Comparison of ENCODE assay signal across 8 cellular contexts in the genomic region with DNA sequence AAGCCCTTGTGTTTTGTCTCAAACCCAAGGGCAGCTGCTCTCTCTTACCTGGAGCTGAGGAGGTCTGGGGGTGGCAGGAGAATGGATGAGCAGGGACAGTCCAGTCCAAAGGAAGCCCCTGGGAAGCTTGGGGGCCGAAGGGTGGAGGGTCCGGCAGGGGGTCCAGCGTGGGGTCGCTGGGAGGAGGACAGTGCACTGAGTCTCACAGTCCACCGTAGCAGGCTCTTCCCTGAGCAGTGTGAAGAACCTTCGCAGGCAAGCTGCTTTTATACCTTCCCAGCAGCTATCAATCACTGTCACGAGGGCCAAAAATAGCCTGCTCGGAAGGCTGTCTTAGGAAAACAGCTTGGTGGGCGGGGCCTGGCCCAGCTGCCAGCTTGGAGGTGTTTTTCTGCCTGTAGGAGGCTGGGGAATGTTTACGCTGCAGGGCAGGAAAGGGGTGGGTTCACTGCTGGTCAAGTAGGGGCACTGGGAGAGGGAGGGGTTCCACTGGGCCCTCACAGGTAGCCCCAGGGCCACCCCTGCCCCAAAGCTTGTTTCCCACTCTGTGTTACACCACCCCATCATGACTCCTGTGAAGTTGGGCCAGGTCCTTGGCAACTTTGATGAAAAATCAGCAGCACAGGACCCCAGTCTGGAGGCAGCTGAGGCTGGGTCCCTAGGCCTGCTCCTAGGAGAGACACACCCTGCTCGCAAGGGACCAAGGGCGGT. TPM values are rescaled to one million over a fixed set of nuclear protein-coding genes. Genes with fewer than 3 reads are reported as not detected.
DNase-seq lines count a peak whose midpoint lies in the region; ATAC-seq and TF ChIP-seq lines count a peak whose summit lies in the region.

A gene with protein sequence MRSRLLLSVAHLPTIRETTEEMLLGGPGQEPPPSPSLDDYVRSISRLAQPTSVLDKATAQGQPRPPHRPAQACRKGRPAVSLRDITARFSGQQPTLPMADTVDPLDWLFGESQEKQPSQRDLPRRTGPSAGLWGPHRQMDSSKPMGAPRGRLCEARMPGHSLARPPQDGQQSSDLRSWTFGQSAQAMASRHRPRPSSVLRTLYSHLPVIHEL (minus strand): TSS at position 240 of the 711 bp plus-strand sequence. CDS start 779 bp downstream, outside the sequence.

- intact Hi-C loops in activated CD8-positive, alpha-beta T cell treated with anti-CD3 and anti-CD28 coated beads for 36 hours (cut with micrococcal nuclease): no loop called here

- H2AFZ ChIP-seq in SK-N-SH (ENCODE audit: low read depth): peak within 1 kb of the TSS; percentile 4; the same call in 1 of the 2 replicates

- 36% methylated on average over 9 of the region's 12 CpGs for WGBS in SK-N-SH (ENCODE audit: low lambda C conversion rate)

- H3K4me3 Mint-ChIP-seq in activated CD8-positive, alpha-beta T cell treated with anti-CD3 and anti-CD28 coated beads for 36 hours: no peak within 1 kb of the TSS
- no peak within 1 kb of the TSS for H3K4me3 Mint-ChIP-seq in activated CD8-positive, alpha-beta T cell treated with anti-CD3 and anti-CD28 coated beads, Interleukin-2, amount 10 ng/mL, durations not matched to agents 7 days and 5 days

- TF ChIP-seq CTCF in activated CD8-positive, alpha-beta T cell treated with anti-CD3 and anti-CD28 coated beads for 36 hours (IDR thresholded peaks at IDR 0.05): no peak
- 0 out of 2 replicates have a peak, but pooled peaks have one; percentile 5 for TF ChIP-seq CTCF in SK-N-SH (IDR thresholded peaks at IDR 0.05)

- peak within 1 kb of the TSS; percentile 62 to 95 for H3K27ac ChIP-seq in SK-N-SH (ENCODE audit: low read depth in 2 of 2, low read length in 1 of 2)

- no peaks in the 10 kb centered on the region for H4K20me1 ChIP-seq in SK-N-SH (ENCODE audit: insufficient read depth)

- H3K9me2 ChIP-seq in SK-N-SH: no peaks in the 10 kb centered on the region

- no peaks in the 10 kb centered on the region for H3K36me3 Mint-ChIP-seq in activated CD8-positive, alpha-beta T cell treated with anti-CD3 and anti-CD28 coated beads for 36 hours (ENCODE audit: low read depth)
- no peaks in the 10 kb centered on the region for H3K36me3 Mint-ChIP-seq in activated CD8-positive, alpha-beta T cell treated with anti-CD3 and anti-CD28 coated beads, Interleukin-2, amount 10 ng/mL, durations not matched to agents 7 days and 5 days (ENCODE audit: low read depth)

- peak within 1 kb of the TSS; percentile 41 to 61 for H3K4me3 ChIP-seq in SK-N-SH (ENCODE audit: low read depth in 2 of 2, low read length in 1 of 2)

- H3K27me3 Mint-ChIP-seq in activated CD8-positive, alpha-beta T cell treated with anti-CD3 and anti-CD28 coated beads for 36 hours: no peaks in the 10 kb centered on the region
- H3K27me3 Mint-ChIP-seq in activated CD8-positive, alpha-beta T cell treated with anti-CD3 and anti-CD28 coated beads, Interleukin-2, amount 10 ng/mL, durations not matched to agents 7 days and 5 days (ENCODE audit: low read depth): no peaks in the 10 kb centered on the region

- H3F3A ChIP-seq in SK-N-SH (replicated peaks; ENCODE audit: insufficient read depth): peaks cover 20% of the 10 kb centered on the region

- H3K36me3 ChIP-seq in SK-N-SH (replicated peaks in 1 of 2; ENCODE audit: control insufficient read depth in 1 of 2, insufficient read depth in 2 of 2, low read length in 1 of 2): no peaks in the 10 kb centered on the region

- H3K27me3 ChIP-seq in SK-N-SH (ENCODE audit: insufficient read depth): no peaks in the 10 kb centered on the region

- no peak within 1 kb of the TSS for H3K27ac Mint-ChIP-seq in activated CD8-positive, alpha-beta T cell treated with anti-CD3 and anti-CD28 coated beads for 36 hours
- no peak within 1 kb of the TSS for H3K27ac Mint-ChIP-seq in activated CD8-positive, alpha-beta T cell treated with anti-CD3 and anti-CD28 coated beads, Interleukin-2, amount 10 ng/mL, durations not matched to agents 7 days and 5 days

- H3K4me1 ChIP-seq in SK-N-SH (ENCODE audit: control insufficient read depth in 1 of 2, insufficient read depth in 2 of 2, low read depth in 1 of 2, low read length in 1 of 2): peaks cover 38 to 65% of the 10 kb centered on the region in 2 experiments; a peak in 3 of 4 replicates

- H3K4me2 ChIP-seq in SK-N-SH: peak within 1 kb of the TSS; percentile 85

- no peak for TF ChIP-seq RAD21 in SK-N-SH (IDR thresholded peaks at IDR 0.05; ENCODE audit: low read length)

- ATAC-seq in activated CD8-positive, alpha-beta T cell treated with anti-CD3 and anti-CD28 coated beads for 36 hours: no peak
- no peak for ATAC-seq in activated CD8-positive, alpha-beta T cell treated with anti-CD3 and anti-CD28 coated beads, Interleukin-2, amount 10 ng/mL, durations not matched to agents 7 days and 5 days
- peak; percentile 76 for ATAC-seq in esophagus mucosa
- ATAC-seq in GM21515 (IDR thresholded peaks at IDR 0.05; ENCODE audit: unreplicated experiment): no peak

- no peaks in the 10 kb centered on the region for H3K9me3 ChIP-seq in SK-N-SH

- H3K79me2 ChIP-seq in SK-N-SH (ENCODE audit: insufficient read depth): peaks cover 8% of the 10 kb centered on the region

- peaks cover 14% of the 10 kb centered on the region for H3K4me1 Mint-ChIP-seq in activated CD8-positive, alpha-beta T cell treated with anti-CD3 and anti-CD28 coated beads for 36 hours (ENCODE audit: low read depth)
- H3K4me1 Mint-ChIP-seq in activated CD8-positive, alpha-beta T cell treated with anti-CD3 and anti-CD28 coated beads, Interleukin-2, amount 10 ng/mL, durations not matched to agents 7 days and 5 days (ENCODE audit: low read depth): peaks cover 25% of the 10 kb centered on the region

- TF ChIP-seq EP300 in SK-N-SH (IDR thresholded peaks at IDR 0.05; ENCODE audit: borderline replicate concordance in 1 of 2, low read depth in 1 of 2, low read length in 1 of 2): peak; percentile 7 to 34; a peak in 1 of 4 replicates

- CTCF ChIA-PET in activated CD8-positive, alpha-beta T cell treated with anti-CD3 and anti-CD28 coated beads for 36 hours (lab: Charles Lee): interaction anchor here (0.8 to 4.5 kb wide), 2 partner anchors 11 to 46 kb away, joined by 3 to 23 read pairs; no protein-coding TSS in a partner anchor
- CTCF ChIA-PET in activated CD8-positive, alpha-beta T cell treated with anti-CD3 and anti-CD28 coated beads, Interleukin-2, amount 10 ng/mL, durations not matched to agents 7 days and 5 days (lab: Charles Lee): interaction anchor here (1.6 to 4.2 kb wide), 2 partner anchors 10 to 46 kb away, joined by 7 to 25 read pairs; no protein-coding TSS in a partner anchor
- CTCF ChIA-PET in SK-N-SH (lab: Yijun Ruan, JAX): interaction anchor here (1.2 to 10.6 kb wide), 3 partner anchors 11 to 46 kb away, joined by 4 to 121 read pairs (median 5); no protein-coding TSS in a partner anchor

- no peaks in the 10 kb centered on the region for H3K9me3 Mint-ChIP-seq in activated CD8-positive, alpha-beta T cell treated with anti-CD3 and anti-CD28 coated beads for 36 hours
- H3K9me3 Mint-ChIP-seq in activated CD8-positive, alpha-beta T cell treated with anti-CD3 and anti-CD28 coated beads, Interleukin-2, amount 10 ng/mL, durations not matched to agents 7 days and 5 days (ENCODE audit: insufficient read depth): no peaks in the 10 kb centered on the region

- peak; percentile 30 for DNase-seq in activated CD8-positive, alpha-beta T cell treated with anti-CD3 and anti-CD28 coated beads for 36 hours
- no peak for DNase-seq in activated CD8-positive, alpha-beta T cell treated with anti-CD3 and anti-CD28 coated beads, Interleukin-2, amount 10 ng/mL, durations not matched to agents 7 days and 5 days
- DNase-seq in MV-4-11 (lab: John Stamatoyannopoulos, UW): peak; percentile 10
- DNase-seq in SK-N-SH: peak; percentile 68
- DNase-seq in midbrain (lab: John Stamatoyannopoulos, UW): peak; percentile 59
- no peak for DNase-seq in GF-D8 (lab: John Stamatoyannopoulos, UW)

- POLR2A ChIA-PET in activated CD8-positive, alpha-beta T cell treated with anti-CD3 and anti-CD28 coated beads for 36 hours (lab: Charles Lee): interaction anchor here (0.7 to 1.2 kb wide), 2 partner anchors 20 to 22 kb away, joined by 3 read pairs; no protein-coding TSS in a partner anchor
- POLR2A ChIA-PET in activated CD8-positive, alpha-beta T cell treated with anti-CD3 and anti-CD28 coated beads, Interleukin-2, amount 10 ng/mL, durations not matched to agents 7 days and 5 days (lab: Charles Lee): interaction anchor here (0.6 to 1.8 kb wide), 2 partner anchors 22 to 249 kb away, joined by 3 to 6 read pairs; a partner anchor contains a TSS
- POLR2A ChIA-PET in SK-N-SH (lab: Yijun Ruan, JAX): no interaction called here

- H3K9ac ChIP-seq in SK-N-SH: peak within 1 kb of the TSS; percentile 68

TF ChIP-seq in SK-N-SH, 30 proteins besides CTCF, POLR2A, EP300 and RAD21 (continues in another document):
- peak; percentile 98 for TF ChIP-seq POLR2AphosphoS5 (IDR thresholded peaks at IDR 0.05; ENCODE audit: low read depth, low read length)

RNA-seq across cellular contexts. Expression of the gene that starts here (rescaled TPM):
- under 1 TPM; 0.16 to 0.27 TPM for total RNA-seq in activated CD8-positive, alpha-beta T cell treated with anti-CD3 and anti-CD28 coated beads for 36 hours
- total RNA-seq in activated CD8-positive, alpha-beta T cell treated with anti-CD3 and anti-CD28 coated beads, Interleukin-2, amount 10 ng/mL, durations not matched to agents 7 days and 5 days: not detected
- polyA plus RNA-seq in SK-N-SH (2012; rRNA removed): 5.3 and 6.1 TPM in 2 replicates
- polyA plus RNA-seq in SK-N-SH (2012; cell fraction: cytosol; rRNA removed): 3.2 and 4.1 TPM in 2 replicates
- polyA plus RNA-seq in SK-N-SH (2012; cell fraction: nucleus; rRNA removed): 8.7 and 9.0 TPM in 2 replicates
- total RNA-seq in esophagus mucosa: 3.3 TPM

Comparison
In these comparisons a context has a peak if more than half of its experiments do, and no peak if none do; other contexts are left out.
1. Peak in DNase-seq in activated CD8-positive, alpha-beta T cell treated with anti-CD3 and anti-CD28 coated beads for 36 hours; RNA of the gene not detected or under 1 TPM.
2. DNase-seq: peak in MV-4-11 (single experiment), SK-N-SH (single experiment) and midbrain (single experiment); none in activated CD8-positive, alpha-beta T cell treated with anti-CD3 and anti-CD28 coated beads, Interleukin-2, amount 10 ng/mL, durations not matched to agents 7 days and 5 days (single experiment) and GF-D8 (single experiment).